16 cellular contexts compared by ENCODE assay signal in genomic region chr10:113053091-113053490, GRCh38.
DNase-seq lines count a peak whose midpoint lies in the region; ATAC-seq and TF ChIP-seq lines count a peak whose summit lies in the region.
"Had no signal": no experiment of that assay in that cellular context is flagged by ENCODE, and none has a peak within 500 bp of the region (broad histone marks: within the 10 kb centered on the region; RNA-seq: fewer than 3 reads in every experiment).

No MANE protein-coding gene starts in this region.

- H3K4me3 Mint-ChIP-seq in chondrocyte (ENCODE audit: unreplicated experiment), result no peak overlapping the region
- H3K4me3 Mint-ChIP-seq: stimulated activated naive CD8-positive, alpha-beta T cell treated with anti-CD3 and anti-CD28 coated beads, Interleukin-15, amount 100 ng/mL, for 72 hours had no signal

- H3K27ac ChIP-seq in right atrium auricular region, result peak overlapping the region; percentile 63 to 65
- H3K27ac ChIP-seq: SJCRH30 had no signal

- no peak for TF ChIP-seq CTCF in chondrocyte (IDR thresholded peaks at IDR 0.05)
- no peak for TF ChIP-seq CTCF in right atrium auricular region (IDR thresholded peaks at IDR 0.05)

- H3K9me3 Mint-ChIP-seq in chondrocyte (ENCODE audit: low read depth), result no peaks in the 10 kb centered on the region
- H3K9me3 Mint-ChIP-seq: neural crest cell; stimulated activated naive CD8-positive, alpha-beta T cell treated with anti-CD3 and anti-CD28 coated beads, Interleukin-15, amount 100 ng/mL, for 72 hours had no signal

- no peaks in the 10 kb centered on the region for H3K9me3 ChIP-seq in right atrium auricular region
- H3K9me3 ChIP-seq: SJCRH30 had no signal

- H3K4me1 ChIP-seq in right atrium auricular region, result peaks cover 0 to 58% of the 10 kb centered on the region in 2 donors

- peaks cover 1% of the 10 kb centered on the region for H3K36me3 Mint-ChIP-seq in chondrocyte (ENCODE audit: low read depth)

- H3K36me3 ChIP-seq in right atrium auricular region, result no peaks in the 10 kb centered on the region
- H3K36me3 ChIP-seq: SJCRH30 had no signal

- no peak overlapping the region for H3K4me3 ChIP-seq in right atrium auricular region
- H3K4me3 ChIP-seq: K562, SJCRH30 had no signal

- DNase-seq in ELF-1 (ENCODE audit: low read depth, low spot score), result peak; percentile 86
- no peak for DNase-seq in chondrocyte (ENCODE audit: low spot score)
- peak; percentile 89 for DNase-seq in right atrium auricular region (ENCODE audit: low spot score)
- peak; percentile 94 for DNase-seq in posterior vena cava (ENCODE audit: low spot score)
- DNase-seq in NCI-H128 (lab: John Stamatoyannopoulos, UW; ENCODE audit: unreplicated experiment), result no peak
- DNase-seq in pons (ENCODE audit: low spot score), result no peak
- DNase-seq: NCI-H2081 treated with DMSO at 0.1 percent for 48 hours; NCI-H526; retina; SJCRH30; stimulated activated naive CD8-positive, alpha-beta T cell treated with anti-CD3 and anti-CD28 coated beads, Interleukin-15, amount 100 ng/mL, for 72 hours; T-helper 9 cell had no signal

- no peak for ATAC-seq in HG02840 (IDR thresholded peaks at IDR 0.05; ENCODE audit: low FRiP score, unreplicated experiment)
- no peak for ATAC-seq in GM19351 (IDR thresholded peaks at IDR 0.05; ENCODE audit: unreplicated experiment)
- ATAC-seq: stimulated activated naive CD8-positive, alpha-beta T cell treated with anti-CD3 and anti-CD28 coated beads, Interleukin-15, amount 100 ng/mL, for 72 hours had no signal

- H3K27me3 Mint-ChIP-seq in chondrocyte (ENCODE audit: low read depth), result no peaks in the 10 kb centered on the region

- peak overlapping the region; percentile 90 for H3K27ac Mint-ChIP-seq in chondrocyte (ENCODE audit: unreplicated experiment)
- H3K27ac Mint-ChIP-seq: stimulated activated naive CD8-positive, alpha-beta T cell treated with anti-CD3 and anti-CD28 coated beads, Interleukin-15, amount 100 ng/mL, for 72 hours had no signal

- peaks cover 64% of the 10 kb centered on the region for H3K4me1 Mint-ChIP-seq in chondrocyte (ENCODE audit: low read depth)

- intact Hi-C loops in posterior vena cava (cut with DNase I), result no loop called here

- no peaks in the 10 kb centered on the region for H3K27me3 ChIP-seq in right atrium auricular region
- H3K27me3 ChIP-seq: SJCRH30 had no signal

Comparison
In these comparisons a context has a peak if more than half of its experiments do, and no peak if none do; other contexts are left out.
1. DNase-seq: peak in ELF-1 (single experiment), right atrium auricular region (single experiment) and posterior vena cava (single experiment); none in chondrocyte (single experiment), NCI-H128 (single experiment) and pons (single experiment).